Comparison of ENCODE assay signal across 8 cellular contexts in the genomic region with DNA sequence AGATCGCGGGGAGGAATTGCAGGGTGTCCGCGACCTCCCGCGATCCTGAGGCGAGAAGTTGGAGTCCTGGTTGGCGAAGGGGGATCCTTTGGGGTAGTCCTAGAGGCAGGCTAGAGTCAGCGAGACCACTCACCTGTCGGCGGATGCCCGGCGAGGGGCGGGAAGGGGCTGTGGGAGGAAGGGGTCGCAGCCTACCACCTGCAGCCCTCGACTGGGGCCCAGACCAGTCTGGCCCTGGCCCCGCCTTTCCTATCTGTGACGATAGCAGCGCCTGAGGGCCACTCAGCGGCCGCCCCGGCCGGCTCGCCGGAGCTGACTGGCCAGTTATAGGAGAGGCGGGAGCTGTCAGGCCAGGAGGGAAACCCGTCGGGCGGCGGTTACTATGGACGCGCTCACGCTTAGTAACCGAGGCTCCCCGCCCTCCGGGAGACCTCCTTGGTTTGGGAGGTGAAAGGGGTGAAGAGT. TPM values are rescaled to one million over a fixed set of nuclear protein-coding genes. Genes with fewer than 3 reads are reported as not detected.
DNase-seq lines count a peak whose midpoint lies in the region; ATAC-seq, FAIRE-seq and TF ChIP-seq lines count a peak whose summit lies in the region.

Gene TEKT3 (minus strand): TSS at position 213 of the 465 bp plus-strand sequence. CDS start 10,012 bp downstream, outside the sequence.

- peak within 1 kb of the TSS; percentile 57 for H3K9ac ChIP-seq in astrocyte (ENCODE audit: low read length)

- no peaks in the 10 kb centered on the region for H4K20me1 ChIP-seq in astrocyte (ENCODE audit: insufficient read depth, low read length)

- peaks cover 6 to 13% (median 8%) of the 10 kb centered on the region in 4 donors for H3K4me1 Mint-ChIP-seq in CD4-positive, alpha-beta memory T cell
- H3K4me1 Mint-ChIP-seq in IgD-negative memory B cell (peaks cover 4 to 5% (median 4%) of the 10 kb centered on the region in 3 donors), astrocyte (ENCODE audit: low read depth, unreplicated experiment) (peaks cover 13% of the 10 kb centered on the region), osteocyte (ENCODE audit: unreplicated experiment) (peaks cover 16% of the 10 kb centered on the region)

- intact Hi-C loops in CD4-positive, alpha-beta memory T cell (cut with micrococcal nuclease) = no loop called here
- intact Hi-C loops in left cardiac atrium (cut with DNase I) = no loop called here

- no peaks in the 10 kb centered on the region for H3K9me3 ChIP-seq in CD4-positive, alpha-beta memory T cell (ENCODE audit: control insufficient read depth in 1 of 2, low read length in 2 of 2)
- H3K9me3 ChIP-seq in astrocyte (ENCODE audit: insufficient read depth, low read depth, low read length) = no peaks in the 10 kb centered on the region

- peaks cover 19% of the 10 kb centered on the region for H3K27me3 ChIP-seq in CD4-positive, alpha-beta memory T cell (ENCODE audit: insufficient read depth, low read length)
- H3K27me3 ChIP-seq in astrocyte (ENCODE audit: insufficient read depth, low read length) = peaks cover 9% of the 10 kb centered on the region

- H3K27ac Mint-ChIP-seq in CD4-positive, alpha-beta memory T cell = no peak within 1 kb of the TSS
- H3K27ac Mint-ChIP-seq in IgD-negative memory B cell = no peak within 1 kb of the TSS
- peak within 1 kb of the TSS; percentile 36 for H3K27ac Mint-ChIP-seq in astrocyte (ENCODE audit: unreplicated experiment)
- H3K27ac Mint-ChIP-seq in osteocyte (ENCODE audit: unreplicated experiment) = no peak within 1 kb of the TSS

- H3K27me3 Mint-ChIP-seq in CD4-positive, alpha-beta memory T cell = peaks cover 36 to 37% of the 10 kb centered on the region in 2 donors
- H3K27me3 Mint-ChIP-seq in IgD-negative memory B cell (peaks cover 29% of the 10 kb centered on the region), astrocyte (ENCODE audit: low read depth, unreplicated experiment) (peaks cover 11% of the 10 kb centered on the region), osteocyte (ENCODE audit: unreplicated experiment) (no peaks in the 10 kb centered on the region)

- H3K4me1 ChIP-seq in CD4-positive, alpha-beta memory T cell (ENCODE audit: insufficient read depth, low read length) = no peaks in the 10 kb centered on the region
- peaks cover 8% of the 10 kb centered on the region for H3K4me1 ChIP-seq in astrocyte (ENCODE audit: insufficient read depth, low read length)

- H3K79me2 ChIP-seq in astrocyte (ENCODE audit: insufficient read depth, low read length) = no peaks in the 10 kb centered on the region

- TF ChIP-seq CTCF in astrocyte (IDR thresholded peaks at IDR 0.05; ENCODE audit: insufficient read depth, low read depth, low read length) (no peak), osteocyte (IDR thresholded peaks at IDR 0.05) (no peak)

- H3K27ac ChIP-seq in CD4-positive, alpha-beta memory T cell (ENCODE audit: low read depth, low read length) = no peak within 1 kb of the TSS
- H3K27ac ChIP-seq in astrocyte (ENCODE audit: low read depth, low read length) = no peak within 1 kb of the TSS

- POLR2A ChIA-PET in CD4-positive, alpha-beta memory T cell (lab: Charles Lee; ENCODE audit: partially characterized antibody) = no interaction called here

- peak within 1 kb of the TSS; percentile 44 to 79 (median 62) for H3K4me3 Mint-ChIP-seq in CD4-positive, alpha-beta memory T cell
- H3K4me3 Mint-ChIP-seq in IgD-negative memory B cell (peak within 1 kb of the TSS in 3 of 4 donors; percentile 10 to 39 (median 35)), astrocyte (ENCODE audit: unreplicated experiment) (peak within 1 kb of the TSS; percentile 86), osteocyte (ENCODE audit: unreplicated experiment) (peak within 1 kb of the TSS; percentile 82)

- H3K4me3 ChIP-seq in CD4-positive, alpha-beta memory T cell (ENCODE audit: low read length in 2 of 2) = no peak within 1 kb of the TSS
- peak within 1 kb of the TSS; percentile 67 for H3K4me3 ChIP-seq in astrocyte (ENCODE audit: insufficient read depth, low read depth, low read length)

- CTCF ChIA-PET in CD4-positive, alpha-beta memory T cell (lab: Charles Lee; ENCODE audit: partially characterized antibody) = no interaction called here

- FAIRE-seq in astrocyte (lab: Jason Lieb, UNC) = no peak

- peak within 1 kb of the TSS; percentile 97 for H2AFZ ChIP-seq in astrocyte (ENCODE audit: low read depth, low read length)

- no peaks in the 10 kb centered on the region for H3K36me3 ChIP-seq in CD4-positive, alpha-beta memory T cell (ENCODE audit: insufficient read depth, low read length)
- H3K36me3 ChIP-seq in astrocyte (ENCODE audit: insufficient read depth, low read length) = no peaks in the 10 kb centered on the region

- H3K36me3 Mint-ChIP-seq in CD4-positive, alpha-beta memory T cell = no peaks in the 10 kb centered on the region
- H3K36me3 Mint-ChIP-seq in IgD-negative memory B cell (peaks cover 1% of the 10 kb centered on the region), astrocyte (ENCODE audit: low read depth, unreplicated experiment) (no peaks in the 10 kb centered on the region), osteocyte (ENCODE audit: unreplicated experiment) (no peaks in the 10 kb centered on the region)

- H3K4me2 ChIP-seq in astrocyte (ENCODE audit: low read length) = peak within 1 kb of the TSS; percentile 95

- H3K9me3 Mint-ChIP-seq in CD4-positive, alpha-beta memory T cell = peaks cover 0 to 6% (median 0%) of the 10 kb centered on the region in 8 donors
- H3K9me3 Mint-ChIP-seq in IgD-negative memory B cell = peaks cover 0 to 8% (median 0%) of the 10 kb centered on the region in 3 donors
- H3K9me3 Mint-ChIP-seq in astrocyte (ENCODE audit: unreplicated experiment) = no peaks in the 10 kb centered on the region
- no peaks in the 10 kb centered on the region for H3K9me3 Mint-ChIP-seq in osteocyte (ENCODE audit: unreplicated experiment)

- DNase-seq in CD4-positive, alpha-beta memory T cell = no peak
- peak; percentile 55 for DNase-seq in astrocyte (ENCODE audit: low read depth)
- DNase-seq in left cardiac atrium = peak; percentile 92
- peak; percentile 93 for DNase-seq in osteocyte (ENCODE audit: extremely low spot score, unreplicated experiment)
- DNase-seq in OCI-M1 (lab: John Stamatoyannopoulos, UW) = no peak

- ATAC-seq in left cardiac atrium (peak; percentile 100), HG02970 (IDR thresholded peaks at IDR 0.05; ENCODE audit: low FRiP score, unreplicated experiment) (no peak), HG03045 (IDR thresholded peaks at IDR 0.05; ENCODE audit: unreplicated experiment) (no peak)

RNA-seq across cellular contexts. Expression of gene TEKT3, which starts in this region (rescaled TPM):
- under 1 TPM; 0.42 to 0.76 TPM for total RNA-seq in CD4-positive, alpha-beta memory T cell
- polyA plus RNA-seq in CD4-positive, alpha-beta memory T cell = not detected
- polyA plus RNA-seq in IgD-negative memory B cell = not detected
- total RNA-seq in astrocyte (not detected in 2 replicates), left cardiac atrium (under 1 TPM; 0.76 to 0.80 TPM), osteocyte (not detected in 2 replicates)

Comparison
In these comparisons a context has a peak if more than half of its experiments do, and no peak if none do; other contexts are left out.
1. Peak in DNase-seq, H3K4me3 ChIP-seq, H3K9ac ChIP-seq and H3K4me2 ChIP-seq in astrocyte; RNA of the gene not detected or under 1 TPM.
2. Peak in DNase-seq and ATAC-seq in left cardiac atrium; RNA of the gene not detected or under 1 TPM.
3. Peak in DNase-seq in osteocyte; RNA of the gene not detected or under 1 TPM.
4. H3K4me3 Mint-ChIP-seq: peak in every context shown above with its lines; median percentile 86 in astrocyte; 82 in osteocyte; 62 in CD4-positive, alpha-beta memory T cell; 35 in IgD-negative memory B cell.